ENCODE assay signal across 8 cellular contexts in genomic region chr17:28057731-28058246, GRCh38. TPM values are rescaled to one million over a fixed set of nuclear protein-coding genes. Genes with fewer than 3 reads are reported as not detected.
DNase-seq lines count a peak whose midpoint lies in the region; ATAC-seq and TF ChIP-seq lines count a peak whose summit lies in the region.

No MANE protein-coding gene starts in this region.

- H3K4me3 Mint-ChIP-seq in activated CD8-positive, alpha-beta memory T cell treated with anti-CD3 and anti-CD28 coated beads, Interleukin-2, amount 10 ng/mL, durations not matched to agents 7 days and 5 days = no peak overlapping the region
- no peak overlapping the region for H3K4me3 Mint-ChIP-seq in T-helper 1 cell treated with Interleukin-12 subunit alpha and Interleukin-12 subunit beta and Interleukin-4 antibody, amounts not matched to agents 30 μg/mL and 1 μg/mL, for 36 hours

- peaks cover 18% of the 10 kb centered on the region for H3K4me1 Mint-ChIP-seq in activated CD8-positive, alpha-beta memory T cell treated with anti-CD3 and anti-CD28 coated beads, Interleukin-2, amount 10 ng/mL, durations not matched to agents 7 days and 5 days
- peaks cover 24% of the 10 kb centered on the region for H3K4me1 Mint-ChIP-seq in T-helper 1 cell treated with Interleukin-12 subunit alpha and Interleukin-12 subunit beta and Interleukin-4 antibody, amounts not matched to agents 30 μg/mL and 1 μg/mL, for 36 hours (ENCODE audit: low read depth)

- no peak for TF ChIP-seq CTCF in mucosa of descending colon (IDR thresholded peaks at IDR 0.05)

- CTCF ChIA-PET in activated CD8-positive, alpha-beta memory T cell treated with anti-CD3 and anti-CD28 coated beads, Interleukin-2, amount 10 ng/mL, durations not matched to agents 7 days and 5 days (lab: Charles Lee) = no interaction called here

- no peak for DNase-seq in activated CD8-positive, alpha-beta memory T cell treated with anti-CD3 and anti-CD28 coated beads, Interleukin-2, amount 10 ng/mL, durations not matched to agents 7 days and 5 days
- DNase-seq in activated CD8-positive, alpha-beta memory T cell treated with anti-CD3 and anti-CD28 coated beads, Interleukin-2, amount 50 U/mL, for 4 hours = no peak
- DNase-seq in mucosa of descending colon (no peak), NCI-H82 (lab: John Stamatoyannopoulos, UW) (no peak)
- no peak for DNase-seq in stimulated activated CD8-positive, alpha-beta memory T cell treated with anti-CD3 and anti-CD28 coated beads, Interleukin-4, amount 100 ng/mL, for 48 hours
- DNase-seq in stimulated activated CD4-positive, alpha-beta T cell treated with anti-CD3 and anti-CD28 coated beads, Interleukin-2, amount 100 ng/mL, for 24 hours = no peak

- no peaks in the 10 kb centered on the region for H3K9me3 Mint-ChIP-seq in activated CD8-positive, alpha-beta memory T cell treated with anti-CD3 and anti-CD28 coated beads, Interleukin-2, amount 10 ng/mL, durations not matched to agents 7 days and 5 days (ENCODE audit: low read depth)
- H3K9me3 Mint-ChIP-seq in T-helper 1 cell treated with Interleukin-12 subunit alpha and Interleukin-12 subunit beta and Interleukin-4 antibody, amounts not matched to agents 30 μg/mL and 1 μg/mL, for 36 hours = no peaks in the 10 kb centered on the region

- intact Hi-C loops in mucosa of descending colon (cut with DNase I, micrococcal nuclease) = no loop called here

- no peaks in the 10 kb centered on the region for H3K27me3 Mint-ChIP-seq in activated CD8-positive, alpha-beta memory T cell treated with anti-CD3 and anti-CD28 coated beads, Interleukin-2, amount 10 ng/mL, durations not matched to agents 7 days and 5 days
- H3K27me3 Mint-ChIP-seq in T-helper 1 cell treated with Interleukin-12 subunit alpha and Interleukin-12 subunit beta and Interleukin-4 antibody, amounts not matched to agents 30 μg/mL and 1 μg/mL, for 36 hours (ENCODE audit: low read depth) = no peaks in the 10 kb centered on the region

- ATAC-seq in activated CD8-positive, alpha-beta memory T cell treated with anti-CD3 and anti-CD28 coated beads, Interleukin-2, amount 10 ng/mL, durations not matched to agents 7 days and 5 days = peak; percentile 72
- ATAC-seq in HG03039 (IDR thresholded peaks at IDR 0.05; ENCODE audit: unreplicated experiment) = peak; percentile 73
- peak; percentile 98 for ATAC-seq in mucosa of descending colon

- H3K4me1 ChIP-seq in mucosa of descending colon (ENCODE audit: low read depth) = peaks cover 16% of the 10 kb centered on the region

- H3K9me3 ChIP-seq in mucosa of descending colon = no peaks in the 10 kb centered on the region

- H3K27ac Mint-ChIP-seq in activated CD8-positive, alpha-beta memory T cell treated with anti-CD3 and anti-CD28 coated beads, Interleukin-2, amount 10 ng/mL, durations not matched to agents 7 days and 5 days = peak overlapping the region; percentile 19
- H3K27ac Mint-ChIP-seq in T-helper 1 cell treated with Interleukin-12 subunit alpha and Interleukin-12 subunit beta and Interleukin-4 antibody, amounts not matched to agents 30 μg/mL and 1 μg/mL, for 36 hours = peak overlapping the region; percentile 72

- H3K4me3 ChIP-seq in mucosa of descending colon = no peak overlapping the region

- no peaks in the 10 kb centered on the region for H3K36me3 ChIP-seq in mucosa of descending colon (ENCODE audit: low read depth)

- H3K36me3 Mint-ChIP-seq in activated CD8-positive, alpha-beta memory T cell treated with anti-CD3 and anti-CD28 coated beads, Interleukin-2, amount 10 ng/mL, durations not matched to agents 7 days and 5 days = no peaks in the 10 kb centered on the region
- H3K36me3 Mint-ChIP-seq in T-helper 1 cell treated with Interleukin-12 subunit alpha and Interleukin-12 subunit beta and Interleukin-4 antibody, amounts not matched to agents 30 μg/mL and 1 μg/mL, for 36 hours (ENCODE audit: low read depth) = peaks cover 3% of the 10 kb centered on the region

RNA-seq across cellular contexts. Expression of gene NLK, which starts 15.3 kb away (rescaled TPM):
- total RNA-seq in activated CD8-positive, alpha-beta memory T cell treated with anti-CD3 and anti-CD28 coated beads, Interleukin-2, amount 10 ng/mL, durations not matched to agents 7 days and 5 days = 10 to 100 TPM; 13.1 to 16.1 TPM
- 10 to 100 TPM; 20.4 to 24.1 (median 21.0) TPM for total RNA-seq in mucosa of descending colon
